Comparison of ENCODE assay signal across 1 cellular context in the genomic region with DNA sequence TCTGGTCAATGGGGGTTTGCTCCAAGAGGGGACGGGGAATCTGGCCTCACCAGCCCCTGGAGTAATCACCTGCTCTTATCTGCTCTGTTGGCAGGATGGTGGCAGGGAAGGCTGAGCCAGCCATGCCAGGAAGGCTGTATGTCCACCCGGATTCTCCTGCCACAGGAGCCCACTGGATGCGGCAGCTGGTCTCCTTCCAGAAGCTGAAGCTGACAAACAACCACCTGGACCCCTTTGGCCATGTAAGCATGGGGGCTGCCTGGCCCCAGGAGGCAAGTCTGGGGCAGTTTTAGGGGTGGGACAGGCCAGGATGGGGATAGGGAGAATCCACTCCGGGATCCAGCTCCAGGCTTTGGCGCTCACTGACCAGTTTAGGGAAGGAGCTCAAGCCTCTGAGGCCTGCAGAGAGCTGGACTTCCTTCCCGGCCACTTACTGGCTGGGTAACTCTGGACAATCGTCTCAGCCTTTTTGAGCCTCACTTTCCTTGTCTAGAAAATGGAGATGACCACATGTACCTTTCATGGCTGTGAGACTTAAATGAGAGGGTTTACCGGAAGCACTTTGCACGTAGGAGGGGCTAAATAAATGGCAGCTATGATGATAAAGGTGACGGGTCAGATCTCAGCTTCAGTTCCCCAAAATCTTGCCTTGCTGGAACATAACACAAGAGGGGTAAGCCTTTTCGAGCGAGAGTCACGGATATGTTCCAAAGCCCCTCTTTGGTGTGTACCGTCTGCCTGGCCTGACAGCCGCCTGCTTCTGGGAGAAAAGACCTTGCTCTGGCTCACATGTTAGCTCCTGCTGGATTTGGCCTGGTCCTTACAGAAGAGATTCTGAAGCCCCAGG.
TF ChIP-seq lines count a peak whose summit lies in the region.

No MANE protein-coding gene starts in this region.

TF ChIP-seq in SK-N-SH, 30 proteins besides CTCF, POLR2A, EP300 and RAD21 (continued from another document):
- TF ChIP-seq USF1 (IDR thresholded peaks at IDR 0.05; ENCODE audit: borderline replicate concordance, low read depth) = no peak
- TF ChIP-seq ZBTB33 (IDR thresholded peaks at IDR 0.05; ENCODE audit: borderline replicate concordance, low read depth) = no peak
- no peak for TF ChIP-seq NFIC (IDR thresholded peaks at IDR 0.05; ENCODE audit: borderline replicate concordance)
- TF ChIP-seq CHD2 (IDR thresholded peaks at IDR 0.05; ENCODE audit: low read length, partially characterized antibody) = no peak
- no peak for TF ChIP-seq GATA2 (CRISPR knock-in tag; IDR thresholded peaks at IDR 0.05)
- no peak for TF ChIP-seq PBX3 (IDR thresholded peaks at IDR 0.05)
- no peak for TF ChIP-seq SMC3 (IDR thresholded peaks at IDR 0.05; ENCODE audit: low read depth, low read length)
- TF ChIP-seq NRF1 (IDR thresholded peaks at IDR 0.05; ENCODE audit: low read depth, low read length) = no peak
- TF ChIP-seq USF2 (IDR thresholded peaks at IDR 0.05; ENCODE audit: borderline replicate concordance, low read depth, low read length) = no peak
- peak; percentile 77 for TF ChIP-seq TAF1 (IDR thresholded peaks at IDR 0.05; ENCODE audit: borderline replicate concordance, low read depth, low read length)
- TF ChIP-seq RCOR1 (IDR thresholded peaks at IDR 0.05; ENCODE audit: low read length) = no peak
- TF ChIP-seq RXRA (IDR thresholded peaks at IDR 0.05; ENCODE audit: borderline replicate concordance, low read depth) = no peak
- TF ChIP-seq REST (IDR thresholded peaks at IDR 0.05; ENCODE audit: low read depth, low read length) = no peak
- TF ChIP-seq ELF1 (IDR thresholded peaks at IDR 0.05) = peak; percentile 33
- TF ChIP-seq FOXM1 (IDR thresholded peaks at IDR 0.05; ENCODE audit: low read depth) = no peak
TF ChIP-seq in SK-N-SH: peak in this region for 4.
